In genomic region chr1:153978274-153978909, GRCh38 we compare ENCODE assay signal across 9 cellular contexts. TPM values are rescaled to one million over a fixed set of nuclear protein-coding genes. Genes with fewer than 3 reads are reported as not detected.
DNase-seq lines count a peak whose midpoint lies in the region; ATAC-seq, FAIRE-seq and TF ChIP-seq lines count a peak whose summit lies in the region.
"Had no signal": no experiment of that assay in that cellular context is flagged by ENCODE, and none has a peak within 500 bp of the region (broad histone marks: within the 10 kb centered on the region; RNA-seq: fewer than 3 reads in every experiment).

No MANE protein-coding gene starts in this region.

- no peaks in the 10 kb centered on the region for H3F3A ChIP-seq in PC-3 (ENCODE audit: low read length, unreplicated experiment)

- peak overlapping the region; percentile 90 for H3K4me2 ChIP-seq in PC-3 (ENCODE audit: low read length)
- H3K4me2 ChIP-seq in endothelial cell of umbilical vein (ENCODE audit: insufficient read depth, low read length): peak overlapping the region; percentile 53

- H3K27me3 ChIP-seq in PC-3 (ENCODE audit: low read length) (no peaks in the 10 kb centered on the region), endothelial cell of umbilical vein (ENCODE audit: control insufficient read depth in 2 of 2, insufficient read depth in 2 of 2, low read length in 2 of 2) (no peaks in the 10 kb centered on the region), pancreas (no peaks in the 10 kb centered on the region)

- H3K9me3 ChIP-seq in PC-3 (ENCODE audit: low read length) (no peaks in the 10 kb centered on the region), endothelial cell of umbilical vein (replicated peaks; ENCODE audit: control insufficient read depth, insufficient read depth, low read length) (no peaks in the 10 kb centered on the region), pancreas (no peaks in the 10 kb centered on the region)

- no peak for TF ChIP-seq POLR2A in endothelial cell of umbilical vein (IDR thresholded peaks at IDR 0.05; ENCODE audit: low read depth, low read length)

- no peaks in the 10 kb centered on the region for H3K9me1 ChIP-seq in endothelial cell of umbilical vein (replicated peaks; ENCODE audit: control insufficient read depth, extremely low read depth, insufficient read depth, low read length)

- CTCF ChIA-PET in PC-3 (lab: Charles Lee): interaction anchor here (1.9 to 2.4 kb wide), 2 partner anchors 8 to 32 kb away, joined by 6 to 8 read pairs; partner anchors contain the start of genes DENND4B and RAB13
- CTCF ChIA-PET in endothelial cell of umbilical vein (lab: Charles Lee): interaction anchor here (0.8 to 3.9 kb wide), 9 partner anchors 8 to 180 kb away, joined by 3 to 21 read pairs (median 8); partner anchors contain the start of genes CREB3L4, DENND4B, RAB13 and RPS27

- TF ChIP-seq CTCF in PC-3 (conservative IDR thresholded peaks at IDR 0.05; ENCODE audit: low read depth, low read length): no peak
- TF ChIP-seq CTCF in endothelial cell of umbilical vein (IDR thresholded peaks at IDR 0.05; ENCODE audit: extremely low read depth in 1 of 2, insufficient read depth in 1 of 2, low read depth in 1 of 2, low read length in 2 of 2): no peak
- TF ChIP-seq CTCF in pancreas (IDR thresholded peaks at IDR 0.05): no peak

- FAIRE-seq in endothelial cell of umbilical vein (lab: Jason Lieb, UNC): no peak
- no peak for FAIRE-seq in pancreas (lab: Jason Lieb, UNC)
- FAIRE-seq in HTR-8/SVneo (lab: Jason Lieb, UNC): no peak

- H3K79me2 ChIP-seq in PC-3 (ENCODE audit: low read length): peaks cover 20% of the 10 kb centered on the region
- H3K79me2 ChIP-seq in endothelial cell of umbilical vein (ENCODE audit: control insufficient read depth, insufficient read depth, low read length): peaks cover 17% of the 10 kb centered on the region

- H4K20me1 ChIP-seq in PC-3 (ENCODE audit: low read length) (no peaks in the 10 kb centered on the region), endothelial cell of umbilical vein (replicated peaks; ENCODE audit: control insufficient read depth, extremely low read depth, insufficient read depth, low read length) (no peaks in the 10 kb centered on the region)

- dilution Hi-C loops in endothelial cell of umbilical vein (cut with MboI; ENCODE audit: extremely low pct_ligation_motif_present, low sequenced_read_pairs): no loop called here

- no peaks in the 10 kb centered on the region for H3K9me2 ChIP-seq in PC-3 (replicated peaks; ENCODE audit: low read length)

- peak; percentile 2; the same call in 1 of the 2 replicates for ATAC-seq in PC-3
- ATAC-seq in pancreas: no peak
- no peak for ATAC-seq in HG02884 (IDR thresholded peaks at IDR 0.05; ENCODE audit: unreplicated experiment)
- no peak for ATAC-seq in GM18907 (IDR thresholded peaks at IDR 0.05; ENCODE audit: unreplicated experiment)

- H3K4me1 ChIP-seq in PC-3 (ENCODE audit: insufficient read depth, low read length) (peaks cover 18% of the 10 kb centered on the region), endothelial cell of umbilical vein (ENCODE audit: control insufficient read depth, extremely low read depth, insufficient read depth, low read length) (peaks cover 10% of the 10 kb centered on the region), pancreas (peaks cover 0 to 15% (median 0%) of the 10 kb centered on the region in 3 donors)

- H3K9ac ChIP-seq in PC-3 (ENCODE audit: low read length) (peak overlapping the region; percentile 83), endothelial cell of umbilical vein (replicated peaks; ENCODE audit: extremely low read depth, insufficient read depth, low read length) (no peak overlapping the region)

- BruUV-seq in PC-3 (replicated peaks; lab: Mats Ljungman, UMichigan) (no TSS peak), endothelial cell of umbilical vein (replicated peaks; lab: Mats Ljungman, UMichigan) (no TSS peak)

- H3K4me3 ChIP-seq in PC-3 (ENCODE audit: low read length): peak overlapping the region; percentile 79
- peak overlapping the region in 2 of 3 experiments; percentile 70 to 91 for H3K4me3 ChIP-seq in endothelial cell of umbilical vein (replicated peaks in 1 of 3; ENCODE audit: insufficient read depth in 1 of 3, low read depth in 1 of 3, low read length in 3 of 3)
- H3K4me3 ChIP-seq in pancreas: peak overlapping the region in 2 of 4 donors; percentile 73 to 93

- peaks cover 20% of the 10 kb centered on the region for H3K36me3 ChIP-seq in PC-3 (ENCODE audit: low read depth, low read length)
- peaks cover 8 to 23% of the 10 kb centered on the region in 2 experiments for H3K36me3 ChIP-seq in endothelial cell of umbilical vein (ENCODE audit: control insufficient read depth in 2 of 2, extremely low read depth in 1 of 2, insufficient read depth in 2 of 2, low read length in 2 of 2)
- peaks cover 5 to 21% (median 21%) of the 10 kb centered on the region in 3 donors for H3K36me3 ChIP-seq in pancreas

- no peak overlapping the region for H3K27ac ChIP-seq in PC-3 (ENCODE audit: low read length)
- H3K27ac ChIP-seq in endothelial cell of umbilical vein (ENCODE audit: insufficient read depth, low read depth, low read length): no peak overlapping the region
- peak overlapping the region in 3 of 4 donors; percentile 88 to 93 (median 91) for H3K27ac ChIP-seq in pancreas

- DNase-seq in EH (ENCODE audit: low read depth) (peak; percentile 15), PC-3 (no peak), endothelial cell of umbilical vein (ENCODE audit: low read depth, low spot score) (no peak), pancreas (no peak), HTR-8/SVneo (ENCODE audit: insufficient read length, low spot score) (no peak), NCI-H1436 (lab: John Stamatoyannopoulos, UW) (no peak)
- DNase-seq: GOT3 had no signal

- POLR2A ChIA-PET in PC-3 (lab: Charles Lee; ENCODE audit: unreplicated experiment) (interaction anchor here (0.6 to 1.7 kb wide), 4 partner anchors 11 to 441 kb away, joined by 4 to 13 read pairs (median 6); partner anchors contain the start of genes CREB3L4, RPS27 and SLC39A1), endothelial cell of umbilical vein (lab: Charles Lee) (interaction anchor here (1.5 kb wide), 1 partner anchor 11 kb away, joined by 12 read pairs; the partner anchor contains the start of gene CREB3L4)

- intact Hi-C loops in PC-3 (cut with micrococcal nuclease): no loop called here
- intact Hi-C loops in endothelial cell of umbilical vein (cut with micrococcal nuclease): no loop called here
- intact Hi-C loops in pancreas (cut with DNase I): no loop called here

- H2AFZ ChIP-seq in PC-3 (ENCODE audit: low read length) (peak overlapping the region; percentile 94), endothelial cell of umbilical vein (ENCODE audit: low read depth, low read length) (peak overlapping the region; percentile 83)

- WGBS in pancreas, 2 donors: 46 to 53% methylated on average over 9 of the region's 9 CpGs

RNA-seq across cellular contexts. Expression of gene JTB, which starts 0.9 kb away (rescaled TPM):
- total RNA-seq in PC-3 (2014; rRNA removed): 377 and 388 TPM in 2 replicates
- 89.0 and 90.2 TPM in 2 replicates for total RNA-seq in endothelial cell of umbilical vein
- 144 and 149 TPM in 2 replicates for polyA plus RNA-seq in endothelial cell of umbilical vein
- polyA plus RNA-seq in endothelial cell of umbilical vein (2011; cell fraction: cytosol; rRNA removed): 188 and 199 TPM in 2 replicates
- polyA plus RNA-seq in endothelial cell of umbilical vein (2011; cell fraction: nucleus; rRNA removed): 83.8 and 93.5 TPM in 2 replicates
- 79.7 and 116 TPM in 2 replicates for polyA plus RNA-seq in endothelial cell of umbilical vein (2012)
- polyA minus RNA-seq in endothelial cell of umbilical vein: 34.8 and 34.9 TPM in 2 replicates
- polyA minus RNA-seq in endothelial cell of umbilical vein (2011; cell fraction: cytosol; rRNA and poly(A)+ RNA removed): 104 TPM
- 10.7 and 14.9 TPM in 2 replicates for polyA minus RNA-seq in endothelial cell of umbilical vein (2011; cell fraction: nucleus; rRNA and poly(A)+ RNA removed)
- total RNA-seq in pancreas: 100 to 1,000 TPM in 2 of 6 donors, 10 to 100 TPM in 4; 82.6 to 106 (median 95.6) TPM
- 100 to 1,000 TPM; 117 to 180 TPM for polyA plus RNA-seq in pancreas

RNA-seq across cellular contexts. Expression of gene RAB13, which starts 7.7 kb away (rescaled TPM):
- total RNA-seq in PC-3 (2014; rRNA removed): 41.2 and 42.3 TPM in 2 replicates
- total RNA-seq in endothelial cell of umbilical vein: 124 and 135 TPM in 2 replicates
- 54.6 and 76.0 TPM in 2 replicates for polyA plus RNA-seq in endothelial cell of umbilical vein
- 150 and 157 TPM in 2 replicates for polyA plus RNA-seq in endothelial cell of umbilical vein (2011; cell fraction: cytosol; rRNA removed)
- polyA plus RNA-seq in endothelial cell of umbilical vein (2011; cell fraction: nucleus; rRNA removed): 42.8 and 52.7 TPM in 2 replicates
- 228 and 229 TPM in 2 replicates for polyA plus RNA-seq in endothelial cell of umbilical vein (2012)
- 61.1 and 63.2 TPM in 2 replicates for polyA minus RNA-seq in endothelial cell of umbilical vein
- polyA minus RNA-seq in endothelial cell of umbilical vein (2011; cell fraction: cytosol; rRNA and poly(A)+ RNA removed): 13.4 TPM
- polyA minus RNA-seq in endothelial cell of umbilical vein (2011; cell fraction: nucleus; rRNA and poly(A)+ RNA removed): 12.9 and 13.4 TPM in 2 replicates
- total RNA-seq in pancreas: 10 to 100 TPM; 36.8 to 68.8 (median 47.2) TPM
- polyA plus RNA-seq in pancreas: 100 to 1,000 TPM in 1 of 2 donors, 10 to 100 TPM in 1; 82.9 to 118 TPM

RNA-seq across cellular contexts. Expression of gene CREB3L4, which starts 10.7 kb away (rescaled TPM):
- 22.9 and 28.7 TPM in 2 replicates for total RNA-seq in PC-3 (2014; rRNA removed)
- total RNA-seq in endothelial cell of umbilical vein: 8.1 and 9.9 TPM in 2 replicates
- 11.7 and 12.1 TPM in 2 replicates for polyA plus RNA-seq in endothelial cell of umbilical vein
- polyA plus RNA-seq in endothelial cell of umbilical vein (2011; cell fraction: cytosol; rRNA removed): 10.0 and 11.5 TPM in 2 replicates
- 30.6 and 32.2 TPM in 2 replicates for polyA plus RNA-seq in endothelial cell of umbilical vein (2011; cell fraction: nucleus; rRNA removed)
- polyA plus RNA-seq in endothelial cell of umbilical vein (2012): 4.3 and 4.4 TPM in 2 replicates
- polyA minus RNA-seq in endothelial cell of umbilical vein: 7.1 and 10.0 TPM in 2 replicates
- polyA minus RNA-seq in endothelial cell of umbilical vein (2011; cell fraction: cytosol; rRNA and poly(A)+ RNA removed): 10.0 TPM
- 4.3 and 4.5 TPM in 2 replicates for polyA minus RNA-seq in endothelial cell of umbilical vein (2011; cell fraction: nucleus; rRNA and poly(A)+ RNA removed)
- 10 to 100 TPM in 2 of 6 donors, 1 to 10 TPM in 4; 6.5 to 13.2 (median 8.0) TPM for total RNA-seq in pancreas
- 10 to 100 TPM; 13.3 to 19.6 TPM for polyA plus RNA-seq in pancreas

RNA-seq across cellular contexts. Expression of gene RPS27, which starts 12.2 kb away (rescaled TPM):
- 1,964 and 2,544 TPM in 2 replicates for total RNA-seq in PC-3 (2014; rRNA removed)
- total RNA-seq in endothelial cell of umbilical vein: 1,120 and 1,234 TPM in 2 replicates
- polyA plus RNA-seq in endothelial cell of umbilical vein: 1,521 and 1,700 TPM in 2 replicates
- polyA plus RNA-seq in endothelial cell of umbilical vein (2011; cell fraction: cytosol; rRNA removed): 3,621 and 5,064 TPM in 2 replicates
- 712 and 1,136 TPM in 2 replicates for polyA plus RNA-seq in endothelial cell of umbilical vein (2011; cell fraction: nucleus; rRNA removed)
- 3,094 and 3,779 TPM in 2 replicates for polyA plus RNA-seq in endothelial cell of umbilical vein (2012)
- polyA minus RNA-seq in endothelial cell of umbilical vein: 521 and 898 TPM in 2 replicates
- 550 TPM for polyA minus RNA-seq in endothelial cell of umbilical vein (2011; cell fraction: cytosol; rRNA and poly(A)+ RNA removed)
- polyA minus RNA-seq in endothelial cell of umbilical vein (2011; cell fraction: nucleus; rRNA and poly(A)+ RNA removed): 203 and 225 TPM in 2 replicates
- total RNA-seq in pancreas: 1,000 to 10,000 TPM in 2 of 6 donors, 100 to 1,000 TPM in 4; 617 to 1,250 (median 837) TPM
- polyA plus RNA-seq in pancreas: 1,000 to 10,000 TPM; 3,243 to 5,933 TPM

RNA-seq across cellular contexts. Expression of gene SLC39A1, which starts 15.1 kb away (rescaled TPM):
- total RNA-seq in PC-3 (2014; rRNA removed): 201 and 224 TPM in 2 replicates
- 75.8 and 77.1 TPM in 2 replicates for total RNA-seq in endothelial cell of umbilical vein
- 98.0 and 111 TPM in 2 replicates for polyA plus RNA-seq in endothelial cell of umbilical vein
- polyA plus RNA-seq in endothelial cell of umbilical vein (2011; cell fraction: cytosol; rRNA removed): 75.7 and 79.8 TPM in 2 replicates
- polyA plus RNA-seq in endothelial cell of umbilical vein (2011; cell fraction: nucleus; rRNA removed): 38.6 and 38.8 TPM in 2 replicates
- 60.2 and 62.4 TPM in 2 replicates for polyA plus RNA-seq in endothelial cell of umbilical vein (2012)
- polyA minus RNA-seq in endothelial cell of umbilical vein: 71.0 and 80.0 TPM in 2 replicates
- 81.8 TPM for polyA minus RNA-seq in endothelial cell of umbilical vein (2011; cell fraction: cytosol; rRNA and poly(A)+ RNA removed)
- 12.9 and 17.4 TPM in 2 replicates for polyA minus RNA-seq in endothelial cell of umbilical vein (2011; cell fraction: nucleus; rRNA and poly(A)+ RNA removed)
- 10 to 100 TPM; 20.0 to 46.1 (median 27.0) TPM for total RNA-seq in pancreas
- polyA plus RNA-seq in pancreas: 10 to 100 TPM; 22.8 to 38.1 TPM

Comparison
In these comparisons a context has a peak if more than half of its experiments do, and no peak if none do; other contexts are left out.
1. H3K27ac ChIP-seq: peak in pancreas (3 of 4); none in PC-3 (single experiment) and endothelial cell of umbilical vein (single experiment).